In the genomic region with DNA sequence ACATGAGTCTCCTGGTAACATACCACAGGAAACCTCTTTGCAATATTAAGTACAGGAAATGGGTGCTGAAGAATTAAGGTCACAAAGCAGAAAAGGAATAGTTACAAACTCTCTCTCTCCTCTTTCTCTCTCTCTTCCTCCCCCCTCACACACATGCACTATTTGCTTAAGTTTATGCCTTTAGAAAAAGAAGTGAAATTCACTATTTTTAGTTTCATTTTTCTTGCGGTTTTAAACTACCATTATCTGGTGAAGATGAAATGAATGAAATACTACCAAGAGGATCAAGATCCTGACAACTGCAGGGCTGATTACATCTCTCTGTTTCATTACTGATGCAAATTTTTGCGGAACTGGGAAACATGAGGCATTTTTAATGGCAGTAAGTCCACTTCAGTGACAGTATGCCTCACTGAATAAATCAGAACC, we compare ENCODE assay signal across 1 cellular context.
TF ChIP-seq lines count a peak whose summit lies in the region.

No MANE protein-coding gene starts in this region.

TF ChIP-seq in GM12878, 131 proteins besides CTCF, POLR2A, EP300 and RAD21 (continued from another document and continues in another):
- TF ChIP-seq, protein P1, sequence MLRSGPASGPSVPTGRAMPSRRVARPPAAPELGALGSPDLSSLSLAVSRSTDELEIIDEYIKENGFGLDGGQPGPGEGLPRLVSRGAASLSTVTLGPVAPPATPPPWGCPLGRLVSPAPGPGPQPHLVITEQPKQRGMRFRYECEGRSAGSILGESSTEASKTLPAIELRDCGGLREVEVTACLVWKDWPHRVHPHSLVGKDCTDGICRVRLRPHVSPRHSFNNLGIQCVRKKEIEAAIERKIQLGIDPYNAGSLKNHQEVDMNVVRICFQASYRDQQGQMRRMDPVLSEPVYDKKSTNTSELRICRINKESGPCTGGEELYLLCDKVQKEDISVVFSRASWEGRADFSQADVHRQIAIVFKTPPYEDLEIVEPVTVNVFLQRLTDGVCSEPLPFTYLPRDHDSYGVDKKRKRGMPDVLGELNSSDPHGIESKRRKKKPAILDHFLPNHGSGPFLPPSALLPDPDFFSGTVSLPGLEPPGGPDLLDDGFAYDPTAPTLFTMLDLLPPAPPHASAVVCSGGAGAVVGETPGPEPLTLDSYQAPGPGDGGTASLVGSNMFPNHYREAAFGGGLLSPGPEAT (IDR thresholded peaks at IDR 0.05; ENCODE audit: low read depth), result peak; percentile 67
- TF ChIP-seq RUNX3 (IDR thresholded peaks at IDR 0.05; ENCODE audit: low read length) (peak; percentile 95), ZNF622 (IDR thresholded peaks at IDR 0.05) (no peak), BACH1 (IDR thresholded peaks at IDR 0.05; ENCODE audit: borderline replicate concordance) (no peak), TBL1XR1 (IDR thresholded peaks at IDR 0.05; ENCODE audit: low read depth, low read length) (peak; percentile 70; the same call in 1 of the 2 replicates), DPF2 (IDR thresholded peaks at IDR 0.05) (peak; percentile 81), RAD51 (IDR thresholded peaks at IDR 0.05) (no peak), SUZ12 (IDR thresholded peaks at IDR 0.05; ENCODE audit: unreplicated experiment) (no peak), BHLHE40 (IDR thresholded peaks at IDR 0.05; ENCODE audit: borderline replicate concordance in 1 of 2, low read depth in 2 of 2, low read length in 1 of 2) (peak in 1 of 2 experiments; percentile 34; a peak in 1 of 4 replicates), KAT2A (conservative IDR thresholded peaks at IDR 0.05; ENCODE audit: control insufficient read depth, low read depth, low read length) (no peak), ESRRA (IDR thresholded peaks at IDR 0.05; ENCODE audit: low read length) (no peak), ZNF274 (IDR thresholded peaks at IDR 0.05; ENCODE audit: insufficient read depth, insufficient read length) (no peak), SKIL (IDR thresholded peaks at IDR 0.05; ENCODE audit: low read depth, poor library complexity, severe bottlenecking) (peak; percentile 71), NKRF (conservative IDR thresholded peaks at IDR 0.05) (no peak), ZNF687 (IDR thresholded peaks at IDR 0.05) (no peak; the same call in 1 of the 2 replicates), LARP7 (IDR thresholded peaks at IDR 0.05) (no peak), CBFB (IDR thresholded peaks at IDR 0.05; ENCODE audit: low read depth) (no peak; the same call in 1 of the 2 replicates), NRF1 (conservative IDR thresholded peaks at IDR 0.05; ENCODE audit: low read depth, low read length) (no peak), RCOR1 (conservative IDR thresholded peaks at IDR 0.05; ENCODE audit: low read depth, low read length) (no peak), PBX3 (IDR thresholded peaks at IDR 0.05; ENCODE audit: insufficient replicate concordance, low read depth, low read length) (no peak), MTA3 (IDR thresholded peaks at IDR 0.05; ENCODE audit: borderline replicate concordance, low read length) (peak; percentile 65; the same call in 1 of the 2 replicates), MEF2A (IDR thresholded peaks at IDR 0.05; ENCODE audit: insufficient read depth, low read depth, low read length) (peak; percentile 69), GABPA (IDR thresholded peaks at IDR 0.05; ENCODE audit: low read depth) (no peak), SREBF1 (IDR thresholded peaks at IDR 0.05; ENCODE audit: low read length) (no peak), NR2C1 (IDR thresholded peaks at IDR 0.05) (no peak), YY1 (IDR thresholded peaks at IDR 0.05; ENCODE audit: low read depth, low read length) (no peak), CHD4 (IDR thresholded peaks at IDR 0.05) (no peak), ZNF207 (IDR thresholded peaks at IDR 0.05; ENCODE audit: borderline replicate concordance) (no peak), STAT1 (conservative IDR thresholded peaks at IDR 0.05) (no peak), E2F4 (IDR thresholded peaks at IDR 0.05; ENCODE audit: low read depth, low read length) (no peak), TAF1 (IDR thresholded peaks at IDR 0.05; ENCODE audit: borderline replicate concordance, low read depth, low read length) (no peak), MTA2 (IDR thresholded peaks at IDR 0.05; ENCODE audit: low read depth) (peak; percentile 96), NFIC (IDR thresholded peaks at IDR 0.05; ENCODE audit: low read depth, low read length) (peak; percentile 91), SUPT20H (IDR thresholded peaks at IDR 0.05; ENCODE audit: borderline replicate concordance, control insufficient read depth, low read depth, low read length) (no peak), ZZZ3 (IDR thresholded peaks at IDR 0.05; ENCODE audit: control insufficient read depth, insufficient read length, low read depth) (no peak), FOS (IDR thresholded peaks at IDR 0.05; ENCODE audit: borderline replicate concordance, extremely low read depth, insufficient read length) (no peak)
- TF ChIP-seq, protein P2, sequence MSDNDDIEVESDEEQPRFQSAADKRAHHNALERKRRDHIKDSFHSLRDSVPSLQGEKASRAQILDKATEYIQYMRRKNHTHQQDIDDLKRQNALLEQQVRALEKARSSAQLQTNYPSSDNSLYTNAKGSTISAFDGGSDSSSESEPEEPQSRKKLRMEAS (IDR thresholded peaks at IDR 0.05; ENCODE audit: low read depth, low read length), result no peak
- TF ChIP-seq, protein P3, sequence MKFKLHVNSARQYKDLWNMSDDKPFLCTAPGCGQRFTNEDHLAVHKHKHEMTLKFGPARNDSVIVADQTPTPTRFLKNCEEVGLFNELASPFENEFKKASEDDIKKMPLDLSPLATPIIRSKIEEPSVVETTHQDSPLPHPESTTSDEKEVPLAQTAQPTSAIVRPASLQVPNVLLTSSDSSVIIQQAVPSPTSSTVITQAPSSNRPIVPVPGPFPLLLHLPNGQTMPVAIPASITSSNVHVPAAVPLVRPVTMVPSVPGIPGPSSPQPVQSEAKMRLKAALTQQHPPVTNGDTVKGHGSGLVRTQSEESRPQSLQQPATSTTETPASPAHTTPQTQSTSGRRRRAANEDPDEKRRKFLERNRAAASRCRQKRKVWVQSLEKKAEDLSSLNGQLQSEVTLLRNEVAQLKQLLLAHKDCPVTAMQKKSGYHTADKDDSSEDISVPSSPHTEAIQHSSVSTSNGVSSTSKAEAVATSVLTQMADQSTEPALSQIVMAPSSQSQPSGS (IDR thresholded peaks at IDR 0.05; ENCODE audit: low read length), result peak; percentile 85
- TF ChIP-seq, protein P4, sequence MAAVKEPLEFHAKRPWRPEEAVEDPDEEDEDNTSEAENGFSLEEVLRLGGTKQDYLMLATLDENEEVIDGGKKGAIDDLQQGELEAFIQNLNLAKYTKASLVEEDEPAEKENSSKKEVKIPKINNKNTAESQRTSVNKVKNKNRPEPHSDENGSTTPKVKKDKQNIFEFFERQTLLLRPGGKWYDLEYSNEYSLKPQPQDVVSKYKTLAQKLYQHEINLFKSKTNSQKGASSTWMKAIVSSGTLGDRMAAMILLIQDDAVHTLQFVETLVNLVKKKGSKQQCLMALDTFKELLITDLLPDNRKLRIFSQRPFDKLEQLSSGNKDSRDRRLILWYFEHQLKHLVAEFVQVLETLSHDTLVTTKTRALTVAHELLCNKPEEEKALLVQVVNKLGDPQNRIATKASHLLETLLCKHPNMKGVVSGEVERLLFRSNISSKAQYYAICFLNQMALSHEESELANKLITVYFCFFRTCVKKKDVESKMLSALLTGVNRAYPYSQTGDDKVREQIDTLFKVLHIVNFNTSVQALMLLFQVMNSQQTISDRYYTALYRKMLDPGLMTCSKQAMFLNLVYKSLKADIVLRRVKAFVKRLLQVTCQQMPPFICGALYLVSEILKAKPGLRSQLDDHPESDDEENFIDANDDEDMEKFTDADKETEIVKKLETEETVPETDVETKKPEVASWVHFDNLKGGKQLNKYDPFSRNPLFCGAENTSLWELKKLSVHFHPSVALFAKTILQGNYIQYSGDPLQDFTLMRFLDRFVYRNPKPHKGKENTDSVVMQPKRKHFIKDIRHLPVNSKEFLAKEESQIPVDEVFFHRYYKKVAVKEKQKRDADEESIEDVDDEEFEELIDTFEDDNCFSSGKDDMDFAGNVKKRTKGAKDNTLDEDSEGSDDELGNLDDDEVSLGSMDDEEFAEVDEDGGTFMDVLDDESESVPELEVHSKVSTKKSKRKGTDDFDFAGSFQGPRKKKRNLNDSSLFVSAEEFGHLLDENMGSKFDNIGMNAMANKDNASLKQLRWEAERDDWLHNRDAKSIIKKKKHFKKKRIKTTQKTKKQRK (IDR thresholded peaks at IDR 0.05; ENCODE audit: low read depth, low read length), result no peak
- TF ChIP-seq, protein P5, sequence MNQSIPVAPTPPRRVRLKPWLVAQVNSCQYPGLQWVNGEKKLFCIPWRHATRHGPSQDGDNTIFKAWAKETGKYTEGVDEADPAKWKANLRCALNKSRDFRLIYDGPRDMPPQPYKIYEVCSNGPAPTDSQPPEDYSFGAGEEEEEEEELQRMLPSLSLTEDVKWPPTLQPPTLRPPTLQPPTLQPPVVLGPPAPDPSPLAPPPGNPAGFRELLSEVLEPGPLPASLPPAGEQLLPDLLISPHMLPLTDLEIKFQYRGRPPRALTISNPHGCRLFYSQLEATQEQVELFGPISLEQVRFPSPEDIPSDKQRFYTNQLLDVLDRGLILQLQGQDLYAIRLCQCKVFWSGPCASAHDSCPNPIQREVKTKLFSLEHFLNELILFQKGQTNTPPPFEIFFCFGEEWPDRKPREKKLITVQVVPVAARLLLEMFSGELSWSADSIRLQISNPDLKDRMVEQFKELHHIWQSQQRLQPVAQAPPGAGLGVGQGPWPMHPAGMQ (IDR thresholded peaks at IDR 0.05; ENCODE audit: borderline replicate concordance), result no peak
